ENCODE assay signal across 8 cellular contexts in genomic region chr17:5283531-5284315, GRCh38. TPM values are rescaled to one million over a fixed set of nuclear protein-coding genes. Genes with fewer than 3 reads are reported as not detected.
DNase-seq lines count a peak whose midpoint lies in the region; ATAC-seq, FAIRE-seq and TF ChIP-seq lines count a peak whose summit lies in the region.

No MANE protein-coding gene starts in this region.

- H2AFZ ChIP-seq in astrocyte (ENCODE audit: low read depth, low read length), result no peak overlapping the region

- H4K20me1 ChIP-seq in astrocyte (ENCODE audit: insufficient read depth, low read length), result peaks cover 49% of the 10 kb centered on the region

- ATAC-seq in GM21717 (IDR thresholded peaks at IDR 0.05; ENCODE audit: unreplicated experiment), result no peak

- no peak for FAIRE-seq in astrocyte (lab: Jason Lieb, UNC)

- H3K79me1 ChIP-seq in mesendoderm (ENCODE audit: low read length), result peaks cover 8% of the 10 kb centered on the region

- H3K9me3 Mint-ChIP-seq in astrocyte (ENCODE audit: unreplicated experiment), result no peaks in the 10 kb centered on the region

- H3K27ac ChIP-seq in AG04450 (ENCODE audit: low read depth, low read length), result no peak overlapping the region
- H3K27ac ChIP-seq in HL-60 (replicated peaks), result no peak overlapping the region; the same call in 1 of the 2 replicates
- no peak overlapping the region for H3K27ac ChIP-seq in astrocyte (ENCODE audit: low read depth, low read length)
- H3K27ac ChIP-seq in mesendoderm (ENCODE audit: low read depth, low read length), result no peak overlapping the region

- H3K36me3 ChIP-seq in astrocyte (ENCODE audit: insufficient read depth, low read length) (no peaks in the 10 kb centered on the region), mesendoderm (ENCODE audit: control insufficient read depth, insufficient read depth, low read length) (no peaks in the 10 kb centered on the region)

- POLR2A ChIA-PET in AG04450 (lab: Yijun Ruan, JAX), result no interaction called here

- H2BK5ac ChIP-seq in mesendoderm (ENCODE audit: low read length), result no peak overlapping the region

- peak overlapping the region; percentile 93 for H3K4me3 Mint-ChIP-seq in astrocyte (ENCODE audit: unreplicated experiment)

- no peak overlapping the region for H3K4ac ChIP-seq in mesendoderm (ENCODE audit: low read depth, low read length)

- CTCF ChIA-PET in AG04450 (lab: Charles Lee), result interaction anchor here (0.7 to 1.8 kb wide), 3 partner anchors 13 to 156 kb away, joined by 3 to 9 read pairs (median 3); no protein-coding TSS in a partner anchor

- H3K27me3 ChIP-seq in AG04450 (ENCODE audit: control insufficient read depth, insufficient read depth, low read length) (no peaks in the 10 kb centered on the region), HL-60 (ENCODE audit: insufficient read depth, poor library complexity, severe bottlenecking) (no peaks in the 10 kb centered on the region), astrocyte (ENCODE audit: insufficient read depth, low read length) (no peaks in the 10 kb centered on the region), mesendoderm (ENCODE audit: insufficient read depth, low read length, poor library complexity) (no peaks in the 10 kb centered on the region)

- no peak overlapping the region for H4K8ac ChIP-seq in mesendoderm (ENCODE audit: low read depth, low read length)

- H3K4me2 ChIP-seq in astrocyte (ENCODE audit: low read length) (peak overlapping the region; percentile 91), mesendoderm (ENCODE audit: low read length) (peak overlapping the region; percentile 34)

- H3K9ac ChIP-seq in astrocyte (ENCODE audit: low read length) (peak overlapping the region; percentile 82), mesendoderm (ENCODE audit: low read length) (peak overlapping the region; percentile 38)

- TF ChIP-seq CTCF in AG04450 (IDR thresholded peaks at IDR 0.05; ENCODE audit: low read depth, low read length), result no peak
- TF ChIP-seq CTCF in HL-60 (IDR thresholded peaks at IDR 0.05; ENCODE audit: insufficient read depth, low read length), result no peak
- no peak for TF ChIP-seq CTCF in astrocyte (IDR thresholded peaks at IDR 0.05; ENCODE audit: insufficient read depth, low read depth, low read length)

- WGBS in mesendoderm (ENCODE audit: extremely low coverage, insufficient coverage, low lambda C conversion rate), result no CpG with 5 or more reads among the region's 6 CpGs

- peaks cover 12% of the 10 kb centered on the region for H3K4me1 ChIP-seq in astrocyte (ENCODE audit: insufficient read depth, low read length)
- H3K4me1 ChIP-seq in mesendoderm (ENCODE audit: control insufficient read depth, low read depth, low read length), result peaks cover 4% of the 10 kb centered on the region

- H3K9me3 ChIP-seq in AG04450 (ENCODE audit: control insufficient read depth, insufficient read depth, low read length) (no peaks in the 10 kb centered on the region), astrocyte (ENCODE audit: insufficient read depth, low read depth, low read length) (no peaks in the 10 kb centered on the region)

- H3K27ac Mint-ChIP-seq in astrocyte (ENCODE audit: unreplicated experiment), result peak overlapping the region; percentile 75

- no peaks in the 10 kb centered on the region for H3K27me3 Mint-ChIP-seq in astrocyte (ENCODE audit: low read depth, unreplicated experiment)

- no peak overlapping the region for H2AK5ac ChIP-seq in mesendoderm (ENCODE audit: low read length)

- peak overlapping the region; percentile 78 for H3K4me3 ChIP-seq in AG04450 (ENCODE audit: low read depth, low read length)
- H3K4me3 ChIP-seq in HL-60 (replicated peaks; ENCODE audit: insufficient read depth, low read length), result peak overlapping the region; percentile 54
- peak overlapping the region; percentile 77 for H3K4me3 ChIP-seq in astrocyte (ENCODE audit: insufficient read depth, low read depth, low read length)
- no peak overlapping the region for H3K4me3 ChIP-seq in mesendoderm (ENCODE audit: low read length)

- H3K23ac ChIP-seq in mesendoderm (ENCODE audit: low read length), result no peak overlapping the region

- H4K5ac ChIP-seq in mesendoderm (ENCODE audit: low read length), result no peak overlapping the region

- no peak overlapping the region for H3K56ac ChIP-seq in mesendoderm (ENCODE audit: low read length)

- peaks cover 21% of the 10 kb centered on the region for H3K4me1 Mint-ChIP-seq in astrocyte (ENCODE audit: low read depth, unreplicated experiment)

- H2BK120ac ChIP-seq in mesendoderm (ENCODE audit: low read depth, low read length), result no peak overlapping the region

- H3K18ac ChIP-seq in mesendoderm (ENCODE audit: low read length), result no peak overlapping the region

- DNase-seq in AG04450 (ENCODE audit: low read depth, low spot score) (no peak), HL-60 (ENCODE audit: low read depth in 1 of 2, low spot score in 1 of 2) (no peak), astrocyte (ENCODE audit: low read depth) (peak; percentile 73), mesendoderm (peak; percentile 23), OCI-M2 (lab: John Stamatoyannopoulos, UW; ENCODE audit: unreplicated experiment) (no peak), LoVo (ENCODE audit: low spot score) (no peak)
- no peak for DNase-seq in stimulated activated CD8-positive, alpha-beta memory T cell treated with anti-CD3 and anti-CD28 coated beads, Interleukin-4, amount 100 ng/mL, for 48 hours

- no peak overlapping the region for H2BK15ac ChIP-seq in mesendoderm (replicated peaks; ENCODE audit: low read depth)

- no peaks in the 10 kb centered on the region for H3K36me3 Mint-ChIP-seq in astrocyte (ENCODE audit: low read depth, unreplicated experiment)

- H3K79me2 ChIP-seq in astrocyte (ENCODE audit: insufficient read depth, low read length) (peaks cover 62% of the 10 kb centered on the region), mesendoderm (ENCODE audit: control insufficient read depth, insufficient read depth, low read length) (peaks cover 34% of the 10 kb centered on the region)

RNA-seq across cellular contexts. Expression of gene RABEP1, which starts 1.6 kb away (rescaled TPM):
- 33.2 and 46.9 TPM in 2 replicates for polyA plus RNA-seq in AG04450 (2011; rRNA removed)
- polyA minus RNA-seq in AG04450 (2011; rRNA and poly(A)+ RNA removed), result 39.3 and 57.7 TPM in 2 replicates
- 49.0 and 53.9 TPM in 2 replicates for total RNA-seq in astrocyte
- polyA plus RNA-seq in mesendoderm (2013, experiment 1 of 2), result 29.4 TPM
- 29.3 TPM for polyA plus RNA-seq in mesendoderm (2013, experiment 2 of 2)

RNA-seq across cellular contexts. Expression of gene SCIMP, which starts 49.1 kb away (rescaled TPM):
- polyA plus RNA-seq in AG04450 (2011; rRNA removed), result not detected in 2 replicates
- polyA minus RNA-seq in AG04450 (2011; rRNA and poly(A)+ RNA removed), result not detected in 2 replicates
- total RNA-seq in astrocyte, result not detected in 2 replicates
- not detected for polyA plus RNA-seq in mesendoderm (2013, experiment 1 of 2)
- polyA plus RNA-seq in mesendoderm (2013, experiment 2 of 2), result not detected

Comparison
In these comparisons a context has a peak if more than half of its experiments do, and no peak if none do; other contexts are left out.
1. DNase-seq: peak in astrocyte (single experiment) and mesendoderm (single experiment); none in AG04450 (single experiment), HL-60 (0 of 2), OCI-M2 (single experiment), stimulated activated CD8-positive, alpha-beta memory T cell treated with anti-CD3 and anti-CD28 coated beads, Interleukin-4, amount 100 ng/mL, for 48 hours (single experiment) and LoVo (single experiment).